In genomic region chr2:163374282-163374681, GRCh38 we compare ENCODE assay signal across 27 cellular contexts.
"Had no signal": no experiment of that assay in that cellular context is flagged by ENCODE, and none has a peak within 500 bp of the region (broad histone marks: within the 10 kb centered on the region; RNA-seq: fewer than 3 reads in every experiment).

No MANE protein-coding gene starts in this region.

- H3K27me3 ChIP-seq: stomach, suprapubic skin, testis, thyroid gland, tibial artery, tibial nerve, transverse colon, upper lobe of left lung, upper lobe of right lung, uterus, vagina had no signal

- H3K36me3 ChIP-seq: stomach, suprapubic skin, thoracic aorta, thyroid gland, tibial artery, tibial nerve, transverse colon, upper lobe of left lung, upper lobe of right lung, uterus, vagina had no signal

- H3K4me1 ChIP-seq: stomach, suprapubic skin, testis, thyroid gland, tibial artery, tibial nerve, transverse colon, upper lobe of left lung, upper lobe of right lung, uterus, vagina had no signal

- H3K27me3 Mint-ChIP-seq: stimulated activated memory B cell treated with anti-CD40 and anti-IgM and Interleukin-4, amounts not matched to agents 10 μg/mL and 1 μg/mL and 100 μg/mL, for 72 hours; stimulated activated naive CD8-positive, alpha-beta T cell treated with anti-CD3 and anti-CD28 coated beads, Interleukin-15, amount 100 ng/mL, for 72 hours; stimulated activated naive CD8-positive, alpha-beta T cell treated with anti-CD3 and anti-CD28 coated beads, Interleukin-15, Interleukin-2, amounts not matched to agents 100 ng/mL and 50 ng/mL, for 24 hours; type B pancreatic cell had no signal

- H3K4me3 Mint-ChIP-seq: stimulated activated effector memory CD8-positive, alpha-beta T cell treated with anti-CD3 and anti-CD28 coated beads, Interleukin-12 subunit alpha, Interleukin-12 subunit beta, amount 100 ng/mL, for 72 hours; stimulated activated memory B cell treated with anti-CD40 and anti-IgM and Interleukin-4, amounts not matched to agents 10 μg/mL and 1 μg/mL and 100 μg/mL, for 72 hours; stimulated activated naive B cell treated with anti-CD40 and anti-IgM and Interleukin-4, amounts not matched to agents 10 μg/mL and 1 μg/mL and 100 μg/mL, for 72 hours; stimulated activated naive CD8-positive, alpha-beta T cell treated with anti-CD3 and anti-CD28 coated beads, Interleukin-15, amount 100 ng/mL, for 72 hours; stimulated activated naive CD8-positive, alpha-beta T cell treated with anti-CD3 and anti-CD28 coated beads, Interleukin-15, Interleukin-2, amounts not matched to agents 100 ng/mL and 50 ng/mL, for 24 hours; type B pancreatic cell had no signal

- H3K9me3 ChIP-seq: stomach, suprapubic skin, testis, thoracic aorta, thyroid gland, tibial artery, transverse colon, upper lobe of left lung, upper lobe of right lung, uterus, vagina had no signal

- H3K36me3 Mint-ChIP-seq: stimulated activated effector memory CD8-positive, alpha-beta T cell treated with anti-CD3 and anti-CD28 coated beads, Interleukin-12 subunit alpha, Interleukin-12 subunit beta, amount 100 ng/mL, for 72 hours; stimulated activated memory B cell treated with anti-CD40 and anti-IgM and Interleukin-4, amounts not matched to agents 10 μg/mL and 1 μg/mL and 100 μg/mL, for 72 hours; stimulated activated naive B cell treated with anti-CD40 and anti-IgM and Interleukin-4, amounts not matched to agents 10 μg/mL and 1 μg/mL and 100 μg/mL, for 72 hours; type B pancreatic cell had no signal

- H3K4me1 Mint-ChIP-seq: stimulated activated effector memory CD8-positive, alpha-beta T cell treated with anti-CD3 and anti-CD28 coated beads, Interleukin-12 subunit alpha, Interleukin-12 subunit beta, amount 100 ng/mL, for 72 hours; stimulated activated memory B cell treated with anti-CD40 and anti-IgM and Interleukin-4, amounts not matched to agents 10 μg/mL and 1 μg/mL and 100 μg/mL, for 72 hours; stimulated activated naive CD8-positive, alpha-beta T cell treated with anti-CD3 and anti-CD28 coated beads, Interleukin-15, amount 100 ng/mL, for 72 hours had no signal

- H3K4me3 ChIP-seq: stomach, suprapubic skin, testis, thoracic aorta, thyroid gland, tibial artery, tibial nerve, transverse colon, upper lobe of left lung, upper lobe of right lung, uterus, vagina had no signal

- H3K27ac ChIP-seq: stomach, suprapubic skin, testis, thoracic aorta, thyroid gland, tibial artery, tibial nerve, transverse colon, upper lobe of left lung, upper lobe of right lung, uterus, vagina had no signal

- ATAC-seq: stimulated activated effector memory CD8-positive, alpha-beta T cell treated with anti-CD3 and anti-CD28 coated beads, Interleukin-12 subunit alpha, Interleukin-12 subunit beta, amount 100 ng/mL, for 72 hours; stimulated activated naive CD8-positive, alpha-beta T cell treated with anti-CD3 and anti-CD28 coated beads, Interleukin-15, amount 100 ng/mL, for 72 hours; stimulated activated naive CD8-positive, alpha-beta T cell treated with anti-CD3 and anti-CD28 coated beads, Interleukin-15, Interleukin-2, amounts not matched to agents 100 U/mL and 50 U/mL, for 24 hours had no signal

- H3K9me3 Mint-ChIP-seq: type B pancreatic cell had no signal

- H3K27ac Mint-ChIP-seq: stimulated activated effector memory CD8-positive, alpha-beta T cell treated with anti-CD3 and anti-CD28 coated beads, Interleukin-12 subunit alpha, Interleukin-12 subunit beta, amount 100 ng/mL, for 72 hours; stimulated activated memory B cell treated with anti-CD40 and anti-IgM and Interleukin-4, amounts not matched to agents 10 μg/mL and 1 μg/mL and 100 μg/mL, for 72 hours; stimulated activated naive B cell treated with anti-CD40 and anti-IgM and Interleukin-4, amounts not matched to agents 10 μg/mL and 1 μg/mL and 100 μg/mL, for 72 hours; stimulated activated naive CD8-positive, alpha-beta T cell treated with anti-CD3 and anti-CD28 coated beads, Interleukin-15, amount 100 ng/mL, for 72 hours; stimulated activated naive CD8-positive, alpha-beta T cell treated with anti-CD3 and anti-CD28 coated beads, Interleukin-15, Interleukin-2, amounts not matched to agents 100 ng/mL and 50 ng/mL, for 24 hours; type B pancreatic cell had no signal

- DNase-seq: stimulated activated CD4-positive, alpha-beta T cell treated with anti-CD3 and anti-CD28 coated beads, Interleukin-2, amount 100 ng/mL, for 48 hours; stimulated activated CD4-positive, alpha-beta T cell treated with anti-CD3 and anti-CD28 coated beads, Interleukin-4, amount 100 ng/mL, for 1 hour; stimulated activated CD4-positive, alpha-beta T cell treated with anti-CD3 and anti-CD28 coated beads, Interleukin-4, amount 100 ng/mL, for 24 hours; stimulated activated CD4-positive, alpha-beta T cell treated with anti-CD3 and anti-CD28 coated beads, Interleukin-4, amount 100 ng/mL, for 4 hours; stimulated activated CD8-positive, alpha-beta memory T cell treated with anti-CD3 and anti-CD28 coated beads, Interleukin-4, amount 100 ng/mL, for 48 hours; stimulated activated naive B cell treated with anti-CD40 and anti-IgM and Interleukin-4, amounts not matched to agents 10 μg/mL and 1 μg/mL and 100 μg/mL, for 72 hours; stimulated activated naive CD4-positive, alpha-beta T cell; stimulated activated naive CD4-positive, alpha-beta T cell treated with Interleukin-2 at 50 U/mL for 16 hours; stimulated activated naive CD8-positive, alpha-beta T cell treated with anti-CD3 and anti-CD28 coated beads, Interleukin-15, amount 100 ng/mL, for 72 hours; stimulated activated naive CD8-positive, alpha-beta T cell treated with anti-CD3 and anti-CD28 coated beads, Interleukin-15, Interleukin-2, amounts not matched to agents 100 U/mL and 50 U/mL, for 24 hours; stomach; substantia nigra; testis; thyroid gland; tibial artery; transverse colon; upper lobe of left lung; upper lobe of right lung; uterus had no signal
